ENCODE assay signal across 17 cellular contexts in genomic region chr1:96643519-96643918, GRCh38.
"Had no signal": no experiment of that assay in that cellular context is flagged by ENCODE, and none has a peak within 500 bp of the region (broad histone marks: within the 10 kb centered on the region; RNA-seq: fewer than 3 reads in every experiment).

No MANE protein-coding gene starts in this region.

- H3K4me1 ChIP-seq: heart left ventricle, right atrium auricular region, suprapubic skin, thyroid gland had no signal

- H3K27me3 ChIP-seq: heart left ventricle, right atrium auricular region, sigmoid colon, suprapubic skin, thyroid gland had no signal

- H3K27ac ChIP-seq: coronary artery, heart left ventricle, neutrophil, right atrium auricular region, sigmoid colon, skin epidermis, suprapubic skin, thyroid gland had no signal

- H3K36me3 ChIP-seq: heart left ventricle, neutrophil, right atrium auricular region, sigmoid colon, suprapubic skin, thyroid gland had no signal

- DNase-seq: effector CD4-positive, alpha-beta T cell; endodermal cell; heart left ventricle; hypothalamus; kidney glomerular epithelial cell; mucosa of descending colon; naive thymus-derived CD8-positive, alpha-beta T cell; posterior cingulate gyrus; sigmoid colon; stimulated activated CD4-positive, alpha-beta T cell treated with anti-CD3 and anti-CD28 coated beads, Interleukin-2, amount 100 ng/mL, for 48 hours; stimulated activated naive CD8-positive, alpha-beta T cell treated with anti-CD3 and anti-CD28 coated beads, Interleukin-15, Interleukin-2, amounts not matched to agents 100 U/mL and 50 U/mL, for 24 hours; thyroid gland had no signal

- H3K4me3 ChIP-seq: coronary artery, heart left ventricle, mucosa of descending colon, right atrium auricular region, sigmoid colon, skin epidermis, suprapubic skin, thyroid gland had no signal

- H3K9me3 ChIP-seq: heart left ventricle, mucosa of descending colon, neutrophil, right atrium auricular region, sigmoid colon, suprapubic skin, thyroid gland had no signal
